ENCODE assay signal across 8 cellular contexts in genomic region chr5:96601811-96602244, GRCh38.
DNase-seq lines count a peak whose midpoint lies in the region; ATAC-seq, FAIRE-seq and TF ChIP-seq lines count a peak whose summit lies in the region.

No MANE protein-coding gene starts in this region.

- no peaks in the 10 kb centered on the region for H3K79me2 ChIP-seq in SU-DHL-6 (ENCODE audit: insufficient read depth, low read length)
- H3K79me2 ChIP-seq in GM12878 (ENCODE audit: control insufficient read depth, insufficient read depth, low read length), result no peaks in the 10 kb centered on the region

- no peaks in the 10 kb centered on the region for H3K4me1 ChIP-seq in GM12878 (ENCODE audit: control insufficient read depth, insufficient read depth, low read length)

- TF ChIP-seq POLR2A in GM12878 (IDR thresholded peaks at IDR 0.05; ENCODE audit: low read depth, low read length), result no peak

- H3K9me3 ChIP-seq in SU-DHL-6 (ENCODE audit: insufficient read depth, low read length) (no peaks in the 10 kb centered on the region), GM12878 (replicated peaks; ENCODE audit: control insufficient read depth, insufficient read depth, low read length) (no peaks in the 10 kb centered on the region)

- TF ChIP-seq CTCF in SU-DHL-6 (IDR thresholded peaks at IDR 0.05; ENCODE audit: insufficient read depth, low read length, poor library complexity, severe bottlenecking), result peak; percentile 62
- TF ChIP-seq CTCF in GM12878 (IDR thresholded peaks at IDR 0.05 in 2 of 3, conservative IDR thresholded peaks at IDR 0.05 in 1 of 3; ENCODE audit: control insufficient read depth in 2 of 3, extremely low read depth in 1 of 3, insufficient read depth in 1 of 3, low read depth in 3 of 3, low read length in 3 of 3), result peak; percentile 71 to 83 (median 77)

- H3K4me2 ChIP-seq in SU-DHL-6 (ENCODE audit: low read depth, low read length, poor library complexity, severe bottlenecking) (no peak overlapping the region), GM12878 (ENCODE audit: control insufficient read depth, insufficient read depth) (no peak overlapping the region)

- H4K20me1 ChIP-seq in SU-DHL-6 (ENCODE audit: low read depth, low read length) (no peaks in the 10 kb centered on the region), GM12878 (ENCODE audit: control insufficient read depth, insufficient read depth) (no peaks in the 10 kb centered on the region)

- no peaks in the 10 kb centered on the region for H3K9me2 ChIP-seq in SU-DHL-6 (replicated peaks; ENCODE audit: insufficient read depth, low read length)

- no peaks in the 10 kb centered on the region for H3F3A ChIP-seq in SU-DHL-6 (ENCODE audit: insufficient read depth)

- intact Hi-C loops in GM12878 (cut with micrococcal nuclease; ENCODE audit: unreplicated experiment), result loop anchor here (1.0 to 10.0 kb wide), 4 partner anchors 165 to 743 kb away; partner anchors contain the start of gene ELL2

- RAD21 ChIA-PET in GM12878 (lab: Charles Lee; ENCODE audit: unreplicated experiment), result interaction anchor here (0.6 to 6.0 kb wide), 5 partner anchors 12 to 740 kb away, joined by 3 to 59 read pairs (median 6); no protein-coding TSS in a partner anchor

- peak in 3 of 4 experiments; percentile 3 to 28 (median 12) for DNase-seq in activated CD4-positive, CD25-positive, alpha-beta regulatory T cell (lab: John Stamatoyannopoulos, UW)
- no peak for DNase-seq in activated CD4-positive, CD25-positive, alpha-beta regulatory T cell treated with anti-CD3 and anti-CD28 coated beads, Interleukin-2, amount 50 U/mL, for 72 hours
- DNase-seq in NCI-H1105 (lab: John Stamatoyannopoulos, UW), result peak; percentile 24
- DNase-seq in GM12878 (ENCODE audit: low read depth, low spot score), result peak; percentile 16
- DNase-seq in iPS-NIHi11 (ENCODE audit: low spot score), result peak; percentile 72
- peak; percentile 58 for DNase-seq in stimulated activated CD4-positive, alpha-beta T cell treated with anti-CD3 and anti-CD28 coated beads, Interleukin-15, amount 100 ng/mL, for 24 hours

- WGBS in GM12878 (ENCODE audit: insufficient coverage, insufficient replicate concordance, low lambda C conversion rate, missing lambda C conversion rate), result 17% methylated on average over 4 of the region's 4 CpGs

- H3K27ac ChIP-seq in SU-DHL-6 (ENCODE audit: low read depth, low read length) (no peak overlapping the region), GM12878 (ENCODE audit: control insufficient read depth, insufficient read depth) (no peak overlapping the region)

- ATAC-seq in HG02588 (IDR thresholded peaks at IDR 0.05; ENCODE audit: unreplicated experiment) (peak; percentile 72), GM12878 (peak; percentile 96)

- in situ Hi-C loops in GM12878 (cut with MboI), result loop anchor here (5.0 kb wide), 1 partner anchor 745 kb away; no protein-coding TSS in a partner anchor

- POLR2A ChIA-PET in GM12878 (lab: Charles Lee), result interaction anchor here (0.5 to 1.5 kb wide), 2 partner anchors 203 to 259 kb away, joined by 3 to 4 read pairs; no protein-coding TSS in a partner anchor

- no peak for TF ChIP-seq EP300 in GM12878 (IDR thresholded peaks at IDR 0.05; ENCODE audit: borderline replicate concordance in 1 of 2, control insufficient read depth in 1 of 2, low read depth in 2 of 2, low read length in 2 of 2)

- CTCF ChIA-PET in GM12878 (lab: Yijun Ruan, JAX), result interaction anchor here (0.7 to 15.3 kb wide), 39 partner anchors 9 to 821 kb away, joined by 3 to 360 read pairs (median 4); partner anchors contain the start of gene LIX1

- H3K4me3 ChIP-seq in SU-DHL-6 (ENCODE audit: insufficient read depth, low read length, poor library complexity, severe bottlenecking) (no peak overlapping the region), GM12878 (no peak overlapping the region)

- FAIRE-seq in GM12878 (lab: Jason Lieb, UNC), result peak; percentile 96

- TF ChIP-seq RAD21 in GM12878 (IDR thresholded peaks at IDR 0.05; ENCODE audit: insufficient read depth, low read depth, low read length), result peak; percentile 62

- H3K27me3 ChIP-seq in SU-DHL-6 (ENCODE audit: low read length) (no peaks in the 10 kb centered on the region), GM12878 (replicated peaks in 1 of 2; ENCODE audit: control insufficient read depth in 2 of 2, insufficient read depth in 2 of 2, low read length in 1 of 2) (no peaks in the 10 kb centered on the region)

- SMC1A ChIA-PET in GM12878 (lab: Charles Lee; ENCODE audit: uncharacterized antibody, unreplicated experiment), result interaction anchor here (0.8 to 8.3 kb wide), 17 partner anchors 10 to 748 kb away, joined by 3 to 114 read pairs (median 4); no protein-coding TSS in a partner anchor

- H2AFZ ChIP-seq in SU-DHL-6 (ENCODE audit: low read depth, low read length, severe bottlenecking) (peak overlapping the region; percentile 60), GM12878 (ENCODE audit: control insufficient read depth, low read depth, low read length) (peak overlapping the region; percentile 50)

- no peaks in the 10 kb centered on the region for H3K36me3 ChIP-seq in SU-DHL-6 (ENCODE audit: low read length)
- no peaks in the 10 kb centered on the region for H3K36me3 ChIP-seq in GM12878 (ENCODE audit: control insufficient read depth in 2 of 2, insufficient read depth in 2 of 2, low read length in 1 of 2)

- BruUV-seq in GM12878 (replicated peaks; lab: Mats Ljungman, UMichigan), result no TSS peak

- H3K9ac ChIP-seq in SU-DHL-6 (ENCODE audit: low read length) (no peak overlapping the region), GM12878 (ENCODE audit: control insufficient read depth, insufficient read depth, low read length) (no peak overlapping the region)

TF ChIP-seq in GM12878, 131 proteins besides CTCF, POLR2A, EP300 and RAD21:
- no peak for TF ChIP-seq ESRRA (IDR thresholded peaks at IDR 0.05; ENCODE audit: low read length)
- TF ChIP-seq SMC3 (IDR thresholded peaks at IDR 0.05; ENCODE audit: borderline replicate concordance, low read length), result peak; percentile 81
- no peak for TF ChIP-seq LARP7 (IDR thresholded peaks at IDR 0.05)
- TF ChIP-seq MXI1 (IDR thresholded peaks at IDR 0.05; ENCODE audit: low read depth, low read length), result no peak
- TF ChIP-seq CBX5 (IDR thresholded peaks at IDR 0.05; ENCODE audit: low read depth), result no peak
- TF ChIP-seq EZH2 (IDR thresholded peaks at IDR 0.05; ENCODE audit: borderline replicate concordance, control insufficient read depth, low read depth, low read length), result no peak
- TF ChIP-seq, protein P1, sequence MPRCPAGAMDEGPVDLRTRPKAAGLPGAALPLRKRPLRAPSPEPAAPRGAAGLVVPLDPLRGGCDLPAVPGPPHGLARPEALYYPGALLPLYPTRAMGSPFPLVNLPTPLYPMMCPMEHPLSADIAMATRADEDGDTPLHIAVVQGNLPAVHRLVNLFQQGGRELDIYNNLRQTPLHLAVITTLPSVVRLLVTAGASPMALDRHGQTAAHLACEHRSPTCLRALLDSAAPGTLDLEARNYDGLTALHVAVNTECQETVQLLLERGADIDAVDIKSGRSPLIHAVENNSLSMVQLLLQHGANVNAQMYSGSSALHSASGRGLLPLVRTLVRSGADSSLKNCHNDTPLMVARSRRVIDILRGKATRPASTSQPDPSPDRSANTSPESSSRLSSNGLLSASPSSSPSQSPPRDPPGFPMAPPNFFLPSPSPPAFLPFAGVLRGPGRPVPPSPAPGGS (IDR thresholded peaks at IDR 0.05; ENCODE audit: borderline replicate concordance, insufficient read depth, low read depth, low read length, poor library complexity, severe bottlenecking), result no peak
- TF ChIP-seq PBX3 (IDR thresholded peaks at IDR 0.05; ENCODE audit: insufficient replicate concordance, low read depth, low read length), result peak; percentile 51
- TF ChIP-seq SUZ12 (IDR thresholded peaks at IDR 0.05; ENCODE audit: unreplicated experiment), result no peak
- TF ChIP-seq, protein P2, sequence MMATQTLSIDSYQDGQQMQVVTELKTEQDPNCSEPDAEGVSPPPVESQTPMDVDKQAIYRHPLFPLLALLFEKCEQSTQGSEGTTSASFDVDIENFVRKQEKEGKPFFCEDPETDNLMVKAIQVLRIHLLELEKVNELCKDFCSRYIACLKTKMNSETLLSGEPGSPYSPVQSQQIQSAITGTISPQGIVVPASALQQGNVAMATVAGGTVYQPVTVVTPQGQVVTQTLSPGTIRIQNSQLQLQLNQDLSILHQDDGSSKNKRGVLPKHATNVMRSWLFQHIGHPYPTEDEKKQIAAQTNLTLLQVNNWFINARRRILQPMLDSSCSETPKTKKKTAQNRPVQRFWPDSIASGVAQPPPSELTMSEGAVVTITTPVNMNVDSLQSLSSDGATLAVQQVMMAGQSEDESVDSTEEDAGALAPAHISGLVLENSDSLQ (IDR thresholded peaks at IDR 0.05), result peak; percentile 78
- no peak for TF ChIP-seq ATF7 (IDR thresholded peaks at IDR 0.05; ENCODE audit: low read depth)
- TF ChIP-seq KLF5 (IDR thresholded peaks at IDR 0.05; ENCODE audit: partially characterized antibody), result no peak
TF ChIP-seq in GM12878: peak in this region for 3.
